7 cellular contexts compared by ENCODE assay signal in genomic region chr3:81666502-81667121, GRCh38.
A peak's percentile ranks its signal among the peaks of the same experiment; 100 is the strongest.
DNase-seq lines count a peak whose midpoint lies in the region; ATAC-seq and TF ChIP-seq lines count a peak whose summit lies in the region.

No MANE protein-coding gene starts in this region.

- no peaks in the 10 kb centered on the region for H3K9me3 Mint-ChIP-seq in osteocyte (ENCODE audit: unreplicated experiment)

- H3K9ac ChIP-seq in KMS-11: no peak overlapping the region

- H2AFZ ChIP-seq in KMS-11 (ENCODE audit: low read depth): no peak overlapping the region

- H3K4me1 ChIP-seq in KMS-11 (ENCODE audit: low read depth, poor library complexity, severe bottlenecking): no peaks in the 10 kb centered on the region

- no peak overlapping the region for H3K4me2 ChIP-seq in KMS-11

- no peak for ATAC-seq in HG03108 (IDR thresholded peaks at IDR 0.05; ENCODE audit: unreplicated experiment)
- no peak for ATAC-seq in HG03039 (IDR thresholded peaks at IDR 0.05; ENCODE audit: unreplicated experiment)

- peaks cover 12% of the 10 kb centered on the region for H3K4me1 Mint-ChIP-seq in osteocyte (ENCODE audit: unreplicated experiment)

- TF ChIP-seq CTCF in GM13977 (IDR thresholded peaks at IDR 0.05; ENCODE audit: extremely low read depth, insufficient read depth, missing control alignments) (peak; percentile 66), KMS-11 (conservative IDR thresholded peaks at IDR 0.05; ENCODE audit: low read depth, low read length) (peak; percentile 57), coronary artery (IDR thresholded peaks at IDR 0.05) (peak; percentile 68), osteocyte (IDR thresholded peaks at IDR 0.05) (peak; percentile 86)

- H3K4me3 ChIP-seq in KMS-11 (IDR thresholded peaks at IDR 0.05; ENCODE audit: insufficient read depth, low read depth, low read length) (no peak overlapping the region), coronary artery (no peak overlapping the region)

- no peaks in the 10 kb centered on the region for H3K27me3 Mint-ChIP-seq in osteocyte (ENCODE audit: unreplicated experiment)

- no peak overlapping the region for H3K4me3 Mint-ChIP-seq in osteocyte (ENCODE audit: unreplicated experiment)

- no peaks in the 10 kb centered on the region for H3K27me3 ChIP-seq in KMS-11 (ENCODE audit: insufficient read depth, low read depth)

- H3K79me2 ChIP-seq in KMS-11 (ENCODE audit: insufficient read depth, low read depth): no peaks in the 10 kb centered on the region

- no peaks in the 10 kb centered on the region for H4K20me1 ChIP-seq in KMS-11 (ENCODE audit: insufficient read depth)

- peaks cover 10% of the 10 kb centered on the region for H3K36me3 Mint-ChIP-seq in osteocyte (ENCODE audit: unreplicated experiment)

- H3K27ac ChIP-seq in KMS-11 (no peak overlapping the region), coronary artery (no peak overlapping the region)

- H3K27ac Mint-ChIP-seq in osteocyte (ENCODE audit: unreplicated experiment): no peak overlapping the region

- H3K36me3 ChIP-seq in KMS-11 (ENCODE audit: insufficient read depth): no peaks in the 10 kb centered on the region

- in situ Hi-C loops in GM13977 (cut with MboI; ENCODE audit: low pct_unique_long_range_greater_than_20kb, low sequenced_read_pairs, unreplicated experiment): no loop called here

- DNase-seq in GM13977 (ENCODE audit: low spot score) (peak; percentile 40), coronary artery (ENCODE audit: low spot score) (no peak), osteocyte (ENCODE audit: extremely low spot score, unreplicated experiment) (no peak), SIG-M5 (lab: John Stamatoyannopoulos, UW) (no peak)
